In genomic region chr6:31661867-31662723, GRCh38 we compare ENCODE assay signal across 11 cellular contexts. TPM values are rescaled to one million over a fixed set of nuclear protein-coding genes. Genes with fewer than 3 reads are reported as not detected.
A peak's percentile ranks its signal among the peaks of the same experiment; 100 is the strongest.
DNase-seq lines count a peak whose midpoint lies in the region; ATAC-seq and TF ChIP-seq lines count a peak whose summit lies in the region.
"Had no signal": no experiment of that assay in that cellular context is flagged by ENCODE, and none has a peak within 500 bp of the region (broad histone marks: within the 10 kb centered on the region; RNA-seq: fewer than 3 reads in every experiment).

No MANE protein-coding gene starts in this region.

- TF ChIP-seq POLR2A in gastrocnemius medialis (IDR thresholded peaks at IDR 0.05), result no peak

- H3K9me3 ChIP-seq in Karpas-422 (ENCODE audit: low read length) (no peaks in the 10 kb centered on the region), gastrocnemius medialis (no peaks in the 10 kb centered on the region)

- in situ Hi-C loops in gastrocnemius medialis (cut with MboI; ENCODE audit: low sequenced_read_pairs in 4 of 4), result loop anchor here in 2 of 4 donors (25.0 kb wide), 2 partner anchors 300 to 525 kb away; partner anchors contain the start of genes AGER (in 2 of the 2), AGPAT1 (in 2 of the 2), GPSM3 (in 2 of the 2) and PBX2 (in 2 of the 2)

- ATAC-seq in gastrocnemius medialis, result no peak

- intact Hi-C loops in activated CD4-positive, alpha-beta T cell treated with anti-CD3 and anti-CD28 coated beads, Interleukin-2, amount 10 ng/mL, durations not matched to agents 24 days and 14 days (cut with micrococcal nuclease), result loop anchor here (10.0 kb wide), 1 partner anchor 1193 kb away; the partner anchor contains the start of genes PSMB9 and TAP1
- intact Hi-C loops in gastrocnemius medialis (cut with DNase I; ENCODE audit: low total_unique reads), result loop anchor here (5.0 kb wide), 1 partner anchor 1310 kb away; no protein-coding TSS in a partner anchor

- H3K4me1 ChIP-seq in Karpas-422 (ENCODE audit: low read length) (peaks cover 52% of the 10 kb centered on the region), gastrocnemius medialis (peaks cover 42 to 48% of the 10 kb centered on the region in 2 donors)

- H3K4me3 Mint-ChIP-seq in activated CD4-positive, alpha-beta T cell treated with anti-CD3 and anti-CD28 coated beads, Interleukin-2, amount 10 ng/mL, durations not matched to agents 24 days and 14 days, result peak overlapping the region; percentile 74
- peak overlapping the region; percentile 68 to 93 (median 90) for H3K4me3 Mint-ChIP-seq in brain

- peaks cover 66% of the 10 kb centered on the region for H3K4me1 Mint-ChIP-seq in activated CD4-positive, alpha-beta T cell treated with anti-CD3 and anti-CD28 coated beads, Interleukin-2, amount 10 ng/mL, durations not matched to agents 24 days and 14 days
- peaks cover 84% of the 10 kb centered on the region for H3K4me1 Mint-ChIP-seq in brain

- no peak overlapping the region for H3K4me3 ChIP-seq in Karpas-422 (ENCODE audit: low read length)
- H3K4me3 ChIP-seq in gastrocnemius medialis, result no peak overlapping the region

- H3K36me3 Mint-ChIP-seq in activated CD4-positive, alpha-beta T cell treated with anti-CD3 and anti-CD28 coated beads, Interleukin-2, amount 10 ng/mL, durations not matched to agents 24 days and 14 days (ENCODE audit: low read depth), result peaks cover 67% of the 10 kb centered on the region
- H3K36me3 Mint-ChIP-seq in brain, result peaks cover 42% of the 10 kb centered on the region

- no peak overlapping the region for H3K9ac ChIP-seq in Karpas-422 (ENCODE audit: low read length)

- H3K27me3 ChIP-seq in Karpas-422 (ENCODE audit: low read length) (no peaks in the 10 kb centered on the region), gastrocnemius medialis (no peaks in the 10 kb centered on the region)

- DNase-seq in activated CD4-positive, alpha-beta T cell treated with anti-CD3 and anti-CD28 coated beads, Interleukin-2, amount 10 ng/mL, durations not matched to agents 24 days and 14 days, result no peak
- no peak for DNase-seq in activated CD4-positive, alpha-beta T cell treated with anti-CD3 and anti-CD28 coated beads for 4 hours
- DNase-seq in Karpas-422 (peak; percentile 45), gastrocnemius medialis (no peak), cortex of kidney (lab: John Stamatoyannopoulos, UW) (no peak), iPS-NIHi11 (ENCODE audit: low spot score) (no peak), activated gamma-delta T cell (lab: John Stamatoyannopoulos, UW) (no peak)
- DNase-seq: aorta, NCI-H146, substantia nigra had no signal

- no peaks in the 10 kb centered on the region for H3K9me2 ChIP-seq in Karpas-422 (replicated peaks; ENCODE audit: insufficient read depth, low read length)

- TF ChIP-seq CTCF in brain (conservative IDR thresholded peaks at IDR 0.05) (no peak), gastrocnemius medialis (IDR thresholded peaks at IDR 0.05 in 4 of 5, conservative IDR thresholded peaks at IDR 0.05 in 1 of 5) (no peak)

- peaks cover 62% of the 10 kb centered on the region for H3K79me2 ChIP-seq in Karpas-422 (ENCODE audit: low read length)

- H3K36me3 ChIP-seq in Karpas-422 (ENCODE audit: insufficient read depth, low read length) (0 out of 2 replicates have a peak, but pooled peaks cover 3% of the 10 kb centered on the region), gastrocnemius medialis (peaks cover 0 to 19% of the 10 kb centered on the region in 2 donors)

- H3K4me2 ChIP-seq in Karpas-422 (ENCODE audit: low read depth, low read length, poor library complexity, severe bottlenecking), result no peak overlapping the region

- no peak overlapping the region for H2AFZ ChIP-seq in Karpas-422 (ENCODE audit: low read length)

- H3K27ac Mint-ChIP-seq in activated CD4-positive, alpha-beta T cell treated with anti-CD3 and anti-CD28 coated beads, Interleukin-2, amount 10 ng/mL, durations not matched to agents 24 days and 14 days, result peak overlapping the region; percentile 76
- peak overlapping the region; percentile 37 to 97 (median 52) for H3K27ac Mint-ChIP-seq in brain

- peaks cover 5% of the 10 kb centered on the region; the same call in 1 of the 2 replicates for H4K20me1 ChIP-seq in Karpas-422 (ENCODE audit: insufficient read depth, low read depth, low read length)

- no peaks in the 10 kb centered on the region for H3K9me3 Mint-ChIP-seq in activated CD4-positive, alpha-beta T cell treated with anti-CD3 and anti-CD28 coated beads, Interleukin-2, amount 10 ng/mL, durations not matched to agents 24 days and 14 days
- no peaks in the 10 kb centered on the region for H3K9me3 Mint-ChIP-seq in brain

- no peaks in the 10 kb centered on the region for H3K27me3 Mint-ChIP-seq in activated CD4-positive, alpha-beta T cell treated with anti-CD3 and anti-CD28 coated beads, Interleukin-2, amount 10 ng/mL, durations not matched to agents 24 days and 14 days
- peaks cover 17% of the 10 kb centered on the region for H3K27me3 Mint-ChIP-seq in brain

- no peak overlapping the region for H3K27ac ChIP-seq in Karpas-422 (ENCODE audit: low read length)
- peak overlapping the region; percentile 3 to 100 (median 17) for H3K27ac ChIP-seq in gastrocnemius medialis

RNA-seq across cellular contexts. Expression of gene C6orf47, which starts 1.5 kb away (rescaled TPM):
- 16.8 and 17.9 TPM in 2 replicates for total RNA-seq in activated CD4-positive, alpha-beta T cell treated with anti-CD3 and anti-CD28 coated beads, Interleukin-2, amount 10 ng/mL, durations not matched to agents 24 days and 14 days
- 13.8 and 35.6 TPM in 2 replicates for total RNA-seq in Karpas-422 (2014; rRNA removed; shearing (Covaris generic); ENCODE audit: low replicate concordance)
- 29.4 TPM for polyA plus RNA-seq in brain (ENCODE audit: insufficient read depth, low read depth, low replicate concordance)
- total RNA-seq in gastrocnemius medialis, result 10 to 100 TPM; 22.2 to 34.9 (median 26.8) TPM

RNA-seq across cellular contexts. Expression of gene GPANK1, which starts 2.7 kb away (rescaled TPM):
- 32.9 and 33.6 TPM in 2 replicates for total RNA-seq in activated CD4-positive, alpha-beta T cell treated with anti-CD3 and anti-CD28 coated beads, Interleukin-2, amount 10 ng/mL, durations not matched to agents 24 days and 14 days
- total RNA-seq in Karpas-422 (2014; rRNA removed; shearing (Covaris generic); ENCODE audit: low replicate concordance), result 18.6 and 26.2 TPM in 2 replicates
- polyA plus RNA-seq in brain (ENCODE audit: insufficient read depth, low read depth, low replicate concordance), result 82.4 TPM
- total RNA-seq in gastrocnemius medialis, result 10 to 100 TPM; 17.3 to 29.8 (median 24.5) TPM

RNA-seq across cellular contexts. Expression of gene CSNK2B, which starts 3.8 kb away (rescaled TPM):
- total RNA-seq in activated CD4-positive, alpha-beta T cell treated with anti-CD3 and anti-CD28 coated beads, Interleukin-2, amount 10 ng/mL, durations not matched to agents 24 days and 14 days, result 288 and 302 TPM in 2 replicates
- 178 and 212 TPM in 2 replicates for total RNA-seq in Karpas-422 (2014; rRNA removed; shearing (Covaris generic); ENCODE audit: low replicate concordance)
- polyA plus RNA-seq in brain (ENCODE audit: insufficient read depth, low read depth, low replicate concordance), result 504 TPM
- total RNA-seq in gastrocnemius medialis, result 100 to 1,000 TPM; 185 to 251 (median 226) TPM

RNA-seq across cellular contexts. Expression of gene APOM, which starts 6.4 kb away (rescaled TPM):
- 2.5 and 3.4 TPM in 2 replicates for total RNA-seq in activated CD4-positive, alpha-beta T cell treated with anti-CD3 and anti-CD28 coated beads, Interleukin-2, amount 10 ng/mL, durations not matched to agents 24 days and 14 days
- total RNA-seq in Karpas-422 (2014; rRNA removed; shearing (Covaris generic); ENCODE audit: low replicate concordance), result 6.7 and 7.6 TPM in 2 replicates
- 12.0 TPM for polyA plus RNA-seq in brain (ENCODE audit: insufficient read depth, low read depth, low replicate concordance)
- total RNA-seq in gastrocnemius medialis, result 1 to 10 TPM; 1.8 to 7.9 (median 2.4) TPM

RNA-seq across cellular contexts. Expression of gene LY6G5B, which starts 7.7 kb away (rescaled TPM):
- total RNA-seq in activated CD4-positive, alpha-beta T cell treated with anti-CD3 and anti-CD28 coated beads, Interleukin-2, amount 10 ng/mL, durations not matched to agents 24 days and 14 days, result 32.8 and 33.5 TPM in 2 replicates
- 3.4 and 7.3 TPM in 2 replicates for total RNA-seq in Karpas-422 (2014; rRNA removed; shearing (Covaris generic); ENCODE audit: low replicate concordance)
- 4.1 TPM for polyA plus RNA-seq in brain (ENCODE audit: insufficient read depth, low read depth, low replicate concordance)
- 1 to 10 TPM in 1 of 4 donors, under 1 TPM in 2, not detected in 1; 0.19 to 2.7 (median 0.60) TPM for total RNA-seq in gastrocnemius medialis
